In the genomic region with DNA sequence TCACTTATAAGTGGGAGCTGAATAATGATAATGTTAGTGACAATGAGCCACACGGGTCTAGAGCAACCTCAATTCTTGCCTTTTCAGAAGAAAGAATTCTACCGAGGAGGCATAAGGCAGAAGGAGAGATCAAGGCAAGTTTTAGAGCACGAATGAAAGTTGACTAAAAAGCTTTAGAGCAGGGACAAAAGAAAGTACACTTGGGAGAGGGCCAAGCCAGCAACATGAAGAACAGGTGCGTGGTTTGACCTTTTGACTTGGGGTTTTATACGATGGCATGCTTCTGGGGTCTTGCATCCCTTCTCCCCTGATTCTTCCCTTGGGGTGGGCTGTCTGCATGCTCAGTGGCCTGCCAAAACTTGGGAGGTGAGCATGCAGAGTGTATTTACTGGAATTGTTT, we compare ENCODE assay signal across 24 cellular contexts.
"Had no signal": no experiment of that assay in that cellular context is flagged by ENCODE, and none has a peak within 500 bp of the region (broad histone marks: within the 10 kb centered on the region; RNA-seq: fewer than 3 reads in every experiment).

No MANE protein-coding gene starts in this region.

- FAIRE-seq: endothelial cell of umbilical vein, frontal cortex, kidney had no signal

- ATAC-seq: foreskin keratinocyte; gastroesophageal sphincter; heart left ventricle; left colon; left lobe of liver; lower lobe of right lung; mucosa of descending colon; naive thymus-derived CD8-positive, alpha-beta T cell had no signal

- H3K4me1 ChIP-seq: esophagus muscularis mucosa, foreskin keratinocyte, gastroesophageal sphincter, heart left ventricle, left ventricle myocardium inferior, lower lobe of right lung had no signal

- H3K27ac ChIP-seq: coronary artery, dorsolateral prefrontal cortex, esophagus muscularis mucosa, foreskin keratinocyte, gastroesophageal sphincter, heart left ventricle, hepatocyte, left ventricle myocardium inferior, lower lobe of right lung had no signal

- H2AFZ ChIP-seq: hepatocyte had no signal

- H3K27me3 ChIP-seq: esophagus muscularis mucosa, foreskin keratinocyte, hepatocyte had no signal

- H3K4me2 ChIP-seq: hepatocyte had no signal

- H3K79me2 ChIP-seq: hepatocyte had no signal

- DNase-seq: dermis blood vessel endothelial cell; dorsolateral prefrontal cortex; effector CD4-positive, alpha-beta T cell; effector memory CD4-positive, alpha-beta T cell; foreskin keratinocyte; heart left ventricle; hypothalamus; immature natural killer cell; kidney glomerular epithelial cell; left colon; left ventricle myocardium inferior; lower lobe of right lung; mesenchymal stem cell; mucosa of descending colon; naive B cell; naive thymus-derived CD8-positive, alpha-beta T cell had no signal

- H3K9me3 ChIP-seq: esophagus muscularis mucosa, gastroesophageal sphincter, heart left ventricle, left ventricle myocardium inferior, lower lobe of right lung, mucosa of descending colon had no signal

- H3K36me3 ChIP-seq: esophagus muscularis mucosa, gastroesophageal sphincter, heart left ventricle, left ventricle myocardium inferior, lower lobe of right lung had no signal

- H3K4me3 ChIP-seq: coronary artery, dorsolateral prefrontal cortex, esophagus muscularis mucosa, gastroesophageal sphincter, heart left ventricle, hepatocyte, left ventricle myocardium inferior, lower lobe of right lung, mucosa of descending colon had no signal
